8 cellular contexts compared by ENCODE assay signal in genomic region chr22:50473855-50474671, GRCh38. TPM values are rescaled to one million over a fixed set of nuclear protein-coding genes. Genes with fewer than 3 reads are reported as not detected.
A peak's percentile ranks its signal among the peaks of the same experiment; 100 is the strongest.
DNase-seq lines count a peak whose midpoint lies in the region; ATAC-seq, FAIRE-seq and TF ChIP-seq lines count a peak whose summit lies in the region.

No MANE protein-coding gene starts in this region.

- H3K27me3 Mint-ChIP-seq in brain = peaks cover 15% of the 10 kb centered on the region

- no peak for FAIRE-seq in GM19239 (lab: Jason Lieb, UNC)

- peak; percentile 36 for ATAC-seq in left colon
- peak; percentile 12 for ATAC-seq in stimulated activated effector memory CD8-positive, alpha-beta T cell treated with anti-CD3 and anti-CD28 coated beads, Interleukin-12 subunit alpha, Interleukin-12 subunit beta, amount 100 ng/mL, for 72 hours

- no peak for TF ChIP-seq CTCF in brain (conservative IDR thresholded peaks at IDR 0.05)

- H3K4me3 Mint-ChIP-seq in brain = peak overlapping the region; percentile 88 to 91 (median 90)
- peak overlapping the region; percentile 88 for H3K4me3 Mint-ChIP-seq in stimulated activated effector memory CD8-positive, alpha-beta T cell treated with anti-CD3 and anti-CD28 coated beads, Interleukin-12 subunit alpha, Interleukin-12 subunit beta, amount 100 ng/mL, for 72 hours

- DNase-seq in NOMO-1 (lab: John Stamatoyannopoulos, UW; ENCODE audit: unreplicated experiment in 2 of 2) (peak; percentile 17 to 20), left colon (peak in 1 of 2 donors; percentile 64), SKM-1 treated with dmso at 0.1 percent for 144 hours (lab: John Stamatoyannopoulos, UW; ENCODE audit: unreplicated experiment) (no peak), GM19239 (ENCODE audit: insufficient read length, low spot score) (no peak), NCI-H2171 treated with DMSO at 0.1 percent for 48 hours (lab: John Stamatoyannopoulos, UW) (no peak)
- DNase-seq in stimulated activated effector memory CD8-positive, alpha-beta T cell treated with anti-CD3 and anti-CD28 coated beads, Interleukin-12 subunit alpha, Interleukin-12 subunit beta, amount 100 ng/mL, for 72 hours (ENCODE audit: low spot score in 2 of 2) = peak in 1 of 2 donors; percentile 76

- peaks cover 0 to 3% (median 0%) of the 10 kb centered on the region in 5 experiments for H3K9me3 Mint-ChIP-seq in brain
- H3K9me3 Mint-ChIP-seq in stimulated activated effector memory CD8-positive, alpha-beta T cell treated with anti-CD3 and anti-CD28 coated beads, Interleukin-12 subunit alpha, Interleukin-12 subunit beta, amount 100 ng/mL, for 72 hours = no peaks in the 10 kb centered on the region

- intact Hi-C loops in left colon (cut with DNase I, micrococcal nuclease) = no loop called here

- peaks cover 61% of the 10 kb centered on the region for H3K4me1 Mint-ChIP-seq in brain
- H3K4me1 Mint-ChIP-seq in stimulated activated effector memory CD8-positive, alpha-beta T cell treated with anti-CD3 and anti-CD28 coated beads, Interleukin-12 subunit alpha, Interleukin-12 subunit beta, amount 100 ng/mL, for 72 hours = peaks cover 58% of the 10 kb centered on the region

- H3K4me3 ChIP-seq in GM08714 (ENCODE audit: low read length) = peak overlapping the region; percentile 75

- H3K36me3 Mint-ChIP-seq in brain = peaks cover 4% of the 10 kb centered on the region
- peaks cover 19% of the 10 kb centered on the region for H3K36me3 Mint-ChIP-seq in stimulated activated effector memory CD8-positive, alpha-beta T cell treated with anti-CD3 and anti-CD28 coated beads, Interleukin-12 subunit alpha, Interleukin-12 subunit beta, amount 100 ng/mL, for 72 hours

- H3K27ac Mint-ChIP-seq in brain = peak overlapping the region; percentile 68 to 94 (median 92)
- peak overlapping the region; percentile 93 for H3K27ac Mint-ChIP-seq in stimulated activated effector memory CD8-positive, alpha-beta T cell treated with anti-CD3 and anti-CD28 coated beads, Interleukin-12 subunit alpha, Interleukin-12 subunit beta, amount 100 ng/mL, for 72 hours

RNA-seq across cellular contexts. Expression of gene SBF1, which starts 0.8 kb away (rescaled TPM):
- 77.0 TPM for polyA plus RNA-seq in brain (ENCODE audit: insufficient read depth, low read depth, low replicate concordance)
- total RNA-seq in left colon = 10 to 100 TPM; 69.2 to 80.1 TPM

RNA-seq across cellular contexts. Expression of gene ADM2, which starts 7.3 kb away (rescaled TPM):
- 15.2 TPM for polyA plus RNA-seq in brain (ENCODE audit: insufficient read depth, low read depth, low replicate concordance)
- total RNA-seq in left colon = 1 to 10 TPM; 5.4 to 8.9 TPM

RNA-seq across cellular contexts. Expression of gene MIOX, which starts 12.6 kb away (rescaled TPM):
- 0.61 TPM for polyA plus RNA-seq in brain (ENCODE audit: insufficient read depth, low read depth, low replicate concordance)
- not detected for total RNA-seq in left colon

RNA-seq across cellular contexts. Expression of gene LMF2, which starts 33.4 kb away (rescaled TPM):
- polyA plus RNA-seq in brain (ENCODE audit: insufficient read depth, low read depth, low replicate concordance) = 68.1 TPM
- 10 to 100 TPM; 58.7 to 59.3 TPM for total RNA-seq in left colon

RNA-seq across cellular contexts. Expression of gene NCAPH2, which starts 34.0 kb away (rescaled TPM):
- polyA plus RNA-seq in brain (ENCODE audit: insufficient read depth, low read depth, low replicate concordance) = 83.9 TPM
- total RNA-seq in left colon = 10 to 100 TPM; 26.6 to 27.1 TPM

Comparison
In these comparisons a context has a peak if more than half of its experiments do, and no peak if none do; other contexts are left out.
1. DNase-seq: peak in NOMO-1 (2 of 2); none in SKM-1 treated with dmso at 0.1 percent for 144 hours (single experiment), GM19239 (single experiment) and NCI-H2171 treated with DMSO at 0.1 percent for 48 hours (single experiment).